8 cellular contexts compared by ENCODE assay signal in genomic region chr2:54673501-54673998, GRCh38. TPM values are rescaled to one million over a fixed set of nuclear protein-coding genes. Genes with fewer than 3 reads are reported as not detected.
A peak's percentile ranks its signal among the peaks of the same experiment; 100 is the strongest.
DNase-seq lines count a peak whose midpoint lies in the region; ATAC-seq, FAIRE-seq and TF ChIP-seq lines count a peak whose summit lies in the region.

No MANE protein-coding gene starts in this region.

- no peak for TF ChIP-seq POLR2A in GM12891 (IDR thresholded peaks at IDR 0.05; ENCODE audit: low read depth, low read length)

- peaks cover 4 to 9% (median 8%) of the 10 kb centered on the region in 3 donors for H3K27me3 Mint-ChIP-seq in immature natural killer cell (ENCODE audit: low read depth in 3 of 3)

- peaks cover 4 to 18% (median 10%) of the 10 kb centered on the region in 3 donors for H3K36me3 Mint-ChIP-seq in immature natural killer cell

- peak overlapping the region in 2 of 6 donors; percentile 4 to 41 for H3K27ac Mint-ChIP-seq in immature natural killer cell

- peaks cover 14 to 17% of the 10 kb centered on the region in 2 donors for H3K4me1 Mint-ChIP-seq in immature natural killer cell

- peak; percentile 23 for DNase-seq in activated naive CD4-positive, alpha-beta T cell treated with anti-CD3 and anti-CD28 coated beads, Interleukin-2, amount 50 U/mL, for 16 hours
- DNase-seq in immature natural killer cell (peak; percentile 6 to 12 (median 8)), GM12891 (ENCODE audit: insufficient read length, low spot score) (no peak), GM19240 (ENCODE audit: insufficient read length, low spot score) (no peak), NAMALWA (ENCODE audit: low spot score) (no peak)
- peak; percentile 22 for DNase-seq in stimulated activated CD4-positive, alpha-beta T cell treated with anti-CD3 and anti-CD28 coated beads, Interleukin-4, amount 100 ng/mL, for 24 hours

- peak; percentile 51 for ATAC-seq in GM19397 (IDR thresholded peaks at IDR 0.05; ENCODE audit: unreplicated experiment)
- ATAC-seq in HG03457 (IDR thresholded peaks at IDR 0.05; ENCODE audit: unreplicated experiment) = peak; percentile 41

- no peak for FAIRE-seq in GM12891 (lab: Jason Lieb, UNC)

- no peaks in the 10 kb centered on the region for H3K9me3 Mint-ChIP-seq in immature natural killer cell

- H3K4me3 Mint-ChIP-seq in immature natural killer cell = peak overlapping the region in 4 of 5 donors; percentile 7 to 55 (median 32)

TF ChIP-seq in GM12891, 5 proteins besides CTCF, POLR2A, EP300 and RAD21:
- no peak for TF ChIP-seq POU2F2 (IDR thresholded peaks at IDR 0.05; ENCODE audit: low read depth, low read length)
- TF ChIP-seq TAF1 (IDR thresholded peaks at IDR 0.05; ENCODE audit: low read depth, low read length) = no peak
- no peak for TF ChIP-seq PAX5 (IDR thresholded peaks at IDR 0.05; ENCODE audit: insufficient read depth, low read length, severe bottlenecking)
- TF ChIP-seq SPI1 (IDR thresholded peaks at IDR 0.05; ENCODE audit: low read depth, low read length) = no peak
- TF ChIP-seq POLR2AphosphoS5 (IDR thresholded peaks at IDR 0.05; ENCODE audit: low read depth, low read length) = no peak

RNA-seq across cellular contexts. Expression of gene EML6, which starts 49.9 kb away (rescaled TPM):
- under 1 TPM in 1 of 3 donors, not detected in 2; 0.02 TPM for polyA plus RNA-seq in immature natural killer cell
- polyA plus RNA-seq in GM12891 (2012; ENCODE audit: low read depth, missing spikeins) = 0.01 TPM

Comparison
In these comparisons a context has a peak if more than half of its experiments do, and no peak if none do; other contexts are left out.
1. DNase-seq: peak in activated naive CD4-positive, alpha-beta T cell treated with anti-CD3 and anti-CD28 coated beads, Interleukin-2, amount 50 U/mL, for 16 hours (single experiment), immature natural killer cell (3 of 3) and stimulated activated CD4-positive, alpha-beta T cell treated with anti-CD3 and anti-CD28 coated beads, Interleukin-4, amount 100 ng/mL, for 24 hours (single experiment); none in GM12891 (single experiment), GM19240 (single experiment) and NAMALWA (single experiment).